21 cellular contexts compared by ENCODE assay signal in the genomic region with DNA sequence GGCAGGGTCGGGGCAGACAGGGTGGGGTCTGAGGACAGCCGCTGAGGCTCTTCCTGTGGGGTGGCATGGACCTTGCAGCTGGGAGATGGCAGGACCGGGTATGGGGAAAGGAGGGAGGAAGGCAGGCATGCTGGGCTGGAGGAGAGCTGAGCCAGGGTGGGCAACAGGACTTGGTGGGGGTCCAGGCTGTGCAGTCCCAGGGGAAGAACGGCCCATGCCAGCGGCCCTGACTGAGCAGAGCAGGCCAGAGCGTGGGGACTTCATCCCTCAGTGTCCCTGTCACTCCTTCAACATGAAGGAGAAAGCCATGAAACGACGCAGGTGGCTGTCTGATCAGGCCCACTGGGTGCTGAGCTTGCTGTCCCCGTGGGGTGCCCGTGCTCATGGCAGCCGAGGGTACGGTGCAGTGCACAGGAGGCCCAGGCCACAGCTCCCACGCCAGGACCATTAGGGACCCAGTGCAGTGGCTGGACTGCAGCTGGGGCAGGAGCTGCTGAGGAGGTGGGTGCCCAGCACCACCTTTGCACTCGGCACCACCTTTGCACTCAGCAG.
"Had no signal": no experiment of that assay in that cellular context is flagged by ENCODE, and none has a peak within 500 bp of the region (broad histone marks: within the 10 kb centered on the region; RNA-seq: fewer than 3 reads in every experiment).

No MANE protein-coding gene starts in this region.

- H3K4me3 ChIP-seq: SK-N-MC, thoracic aorta had no signal

- DNase-seq: activated B cell treated with CpG ODN at 0.5 μM for 24 hours; activated CD4-positive, alpha-beta memory T cell treated with anti-CD3 and anti-CD28 coated beads for 36 hours; activated CD4-positive, alpha-beta T cell treated with anti-CD3 and anti-CD28 coated beads for 36 hours; activated effector memory CD4-positive, alpha-beta T cell treated with Interleukin-2 at 50 U/mL for 16 hours; activated naive CD4-positive, alpha-beta T cell treated with anti-CD3 and anti-CD28 coated beads, Interleukin-2, amount 10 ng/mL, durations not matched to agents 7 days and 5 days; activated naive CD8-positive, alpha-beta T cell treated with anti-CD3 and anti-CD28 coated beads, Interleukin-2, amount 50 U/mL, for 24 hours; activated T-cell treated with anti-CD3 and anti-CD28 coated beads, Interleukin-2, amount 50 U/mL, for 72 hours; effector CD4-positive, alpha-beta T cell; erythroblast; foreskin fibroblast; left ventricle myocardium superior; mammary epithelial cell; nucleus accumbens; stimulated activated CD4-positive, alpha-beta T cell treated with anti-CD3 and anti-CD28 coated beads, Interleukin-4, amount 100 ng/mL, for 4 hours; SW 1271; T-helper 17 cell had no signal

- H3K9me3 Mint-ChIP-seq: activated naive CD8-positive, alpha-beta T cell treated with anti-CD3 and anti-CD28 coated beads, Interleukin-2, amount 50 U/mL, for 24 hours had no signal

- H3K4me1 Mint-ChIP-seq: activated B cell treated with CpG ODN at 0.5 μM for 24 hours; activated CD4-positive, alpha-beta T cell treated with anti-CD3 and anti-CD28 coated beads for 36 hours; activated naive CD4-positive, alpha-beta T cell treated with anti-CD3 and anti-CD28 coated beads, Interleukin-2, amount 10 ng/mL, durations not matched to agents 7 days and 5 days; activated naive CD8-positive, alpha-beta T cell treated with anti-CD3 and anti-CD28 coated beads, Interleukin-2, amount 50 U/mL, for 24 hours; nephron; T-helper 17 cell had no signal

- H3K9me3 ChIP-seq: thoracic aorta had no signal

- H3K27me3 Mint-ChIP-seq: activated B cell treated with CpG ODN at 0.5 μM for 24 hours; activated naive CD4-positive, alpha-beta T cell treated with anti-CD3 and anti-CD28 coated beads, Interleukin-2, amount 10 ng/mL, durations not matched to agents 7 days and 5 days; dendritic cell treated with granulocyte-macrophage colony-stimulating factor and Interleukin-4, amounts not matched to agents 40 ng/mL and 50 ng/mL, for 4 days had no signal

- H3K4me3 Mint-ChIP-seq: activated B cell treated with CpG ODN at 0.5 μM for 24 hours; activated CD4-positive, alpha-beta memory T cell treated with anti-CD3 and anti-CD28 coated beads for 36 hours; activated CD4-positive, alpha-beta T cell treated with anti-CD3 and anti-CD28 coated beads for 36 hours; activated naive CD4-positive, alpha-beta T cell treated with anti-CD3 and anti-CD28 coated beads, Interleukin-2, amount 10 ng/mL, durations not matched to agents 7 days and 5 days; activated naive CD8-positive, alpha-beta T cell treated with anti-CD3 and anti-CD28 coated beads, Interleukin-2, amount 50 U/mL, for 24 hours; activated T-cell treated with anti-CD3 and anti-CD28 coated beads, Interleukin-2, amount 50 U/mL, for 72 hours; brain; dendritic cell treated with granulocyte-macrophage colony-stimulating factor and Interleukin-4, amounts not matched to agents 40 ng/mL and 50 ng/mL, for 4 days; T-helper 17 cell had no signal

- H3K27ac Mint-ChIP-seq: activated B cell treated with CpG ODN at 0.5 μM for 24 hours; activated CD4-positive, alpha-beta memory T cell treated with anti-CD3 and anti-CD28 coated beads for 36 hours; activated CD4-positive, alpha-beta T cell treated with anti-CD3 and anti-CD28 coated beads for 36 hours; activated naive CD4-positive, alpha-beta T cell treated with anti-CD3 and anti-CD28 coated beads, Interleukin-2, amount 10 ng/mL, durations not matched to agents 7 days and 5 days; activated naive CD8-positive, alpha-beta T cell treated with anti-CD3 and anti-CD28 coated beads, Interleukin-2, amount 50 U/mL, for 24 hours; activated T-cell treated with anti-CD3 and anti-CD28 coated beads, Interleukin-2, amount 50 U/mL, for 72 hours; dendritic cell treated with granulocyte-macrophage colony-stimulating factor and Interleukin-4, amounts not matched to agents 40 ng/mL and 50 ng/mL, for 4 days; nephron; T-helper 17 cell had no signal

- H3K36me3 Mint-ChIP-seq: activated CD4-positive, alpha-beta memory T cell treated with anti-CD3 and anti-CD28 coated beads for 36 hours; activated naive CD4-positive, alpha-beta T cell treated with anti-CD3 and anti-CD28 coated beads, Interleukin-2, amount 10 ng/mL, durations not matched to agents 7 days and 5 days had no signal

- H3K27ac ChIP-seq: SK-N-MC, thoracic aorta had no signal

- ATAC-seq: activated CD4-positive, alpha-beta T cell treated with anti-CD3 and anti-CD28 coated beads for 36 hours; activated naive CD8-positive, alpha-beta T cell treated with anti-CD3 and anti-CD28 coated beads, Interleukin-2, amount 50 U/mL, for 24 hours; activated T-cell treated with anti-CD3 and anti-CD28 coated beads, Interleukin-2, amount 50 U/mL, for 72 hours; left ventricle myocardium superior; T-helper 17 cell had no signal

- H3K36me3 ChIP-seq: thoracic aorta had no signal
